Comparison of ENCODE assay signal across 12 cellular contexts in the genomic region with DNA sequence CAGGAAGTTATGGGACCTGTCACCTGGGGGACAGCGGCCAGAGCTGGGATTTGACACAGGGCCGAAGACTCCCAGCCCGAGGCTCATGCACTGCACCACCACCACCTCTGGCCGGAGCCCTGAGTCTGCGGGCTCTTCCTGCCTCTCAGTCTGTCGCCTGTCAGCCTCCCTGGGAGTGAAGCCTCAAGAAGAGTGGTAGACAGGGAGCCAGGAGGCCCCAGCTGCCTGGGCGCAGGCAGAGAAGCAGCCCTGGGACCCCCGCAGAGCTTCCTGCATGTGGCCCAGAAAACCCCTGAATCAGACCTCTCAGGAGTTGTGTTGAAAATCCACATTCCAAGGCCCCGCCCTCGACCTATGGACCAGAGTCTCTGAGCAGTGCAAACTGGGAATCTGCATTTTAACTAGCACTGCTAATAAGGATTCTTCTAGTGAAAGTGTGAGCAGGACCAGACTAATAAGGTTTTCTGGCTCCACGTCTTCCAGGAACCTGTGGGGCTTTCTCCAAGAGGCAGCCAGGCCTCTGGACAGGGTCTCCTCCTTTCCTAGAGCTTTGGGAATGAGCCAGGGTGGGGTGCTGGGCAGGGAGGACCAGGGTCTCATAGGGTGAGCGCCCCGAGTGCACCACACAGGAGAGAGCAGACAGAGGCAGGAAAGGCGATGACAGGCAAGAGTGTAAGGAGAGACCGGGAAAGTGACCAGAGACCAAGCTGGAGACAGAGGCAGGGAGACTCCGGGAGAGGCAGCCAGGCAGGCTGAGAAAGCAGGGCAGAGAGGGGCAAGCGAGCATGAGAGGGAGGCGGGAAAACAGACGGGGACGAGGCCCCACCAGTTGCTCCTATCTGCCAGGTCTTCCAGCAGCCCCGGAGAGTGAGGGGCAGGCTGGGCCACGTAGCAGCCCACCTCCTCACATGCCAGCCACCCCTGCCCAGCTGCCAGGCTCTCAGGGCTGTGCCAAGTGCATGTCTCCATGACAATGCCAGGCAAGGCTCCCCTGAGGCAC.
"Had no signal": no experiment of that assay in that cellular context is flagged by ENCODE, and none has a peak within 500 bp of the region (broad histone marks: within the 10 kb centered on the region; RNA-seq: fewer than 3 reads in every experiment).

No MANE protein-coding gene starts in this region.

- H3K4me1 ChIP-seq: colonic mucosa had no signal

- H3K9me3 ChIP-seq: colonic mucosa, ovary, right lobe of liver had no signal

- H3K27ac ChIP-seq: colonic mucosa, left ventricle myocardium inferior, ovary, right lobe of liver, SK-N-MC had no signal

- DNase-seq: amniotic stem cell; caudate nucleus; colonic mucosa; effector CD8-positive, alpha-beta T cell; foreskin fibroblast; glutamatergic neuron; hypothalamus; left ventricle myocardium inferior; nephron progenitor cell; ovary; right lobe of liver had no signal

- H3K36me3 ChIP-seq: colonic mucosa, left ventricle myocardium inferior, ovary, right lobe of liver had no signal

- H3K27me3 ChIP-seq: colonic mucosa, ovary, right lobe of liver had no signal

- H3K4me3 ChIP-seq: colonic mucosa, left ventricle myocardium inferior, ovary, right lobe of liver, SK-N-MC had no signal
